ENCODE assay signal across 8 cellular contexts in the genomic region with DNA sequence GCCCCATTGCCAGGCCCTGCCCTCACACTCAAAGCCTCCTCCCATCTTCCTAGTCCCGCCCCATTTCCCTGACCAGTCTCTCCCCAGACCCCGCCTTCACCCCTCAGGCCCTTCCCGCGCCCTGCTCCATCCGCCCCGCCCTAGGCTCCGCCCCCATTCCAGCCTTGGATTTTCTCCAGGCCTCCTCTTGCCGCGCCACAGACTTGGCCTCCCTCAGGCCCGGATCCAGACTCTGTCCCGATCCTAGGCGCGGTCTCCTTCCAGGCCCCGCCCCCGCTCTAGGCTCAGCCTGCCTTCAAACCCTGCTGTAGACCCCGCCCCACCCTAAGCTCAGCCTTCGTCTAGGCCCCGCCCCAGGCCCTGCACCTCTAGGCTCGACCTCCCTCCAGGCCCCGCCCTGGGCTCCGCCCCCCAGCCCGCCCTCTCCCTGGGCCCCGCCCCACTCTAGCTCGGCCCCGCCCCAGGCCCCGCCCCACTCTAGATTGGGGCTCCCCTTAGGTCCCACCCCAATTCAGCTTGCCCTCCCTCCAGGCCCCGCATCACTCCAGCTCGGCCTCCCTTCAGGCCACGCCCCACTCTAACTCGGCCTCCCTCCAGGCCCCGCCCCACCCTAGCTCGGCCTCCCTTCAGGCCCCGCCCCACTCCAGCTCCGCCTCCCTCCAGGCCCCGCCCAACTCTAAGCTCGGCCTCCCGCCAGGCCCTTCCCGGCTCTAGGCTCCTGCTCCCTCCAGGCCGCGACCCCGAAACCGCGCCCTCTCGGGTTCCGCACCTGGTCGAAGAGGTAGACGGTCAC. TPM values are rescaled to one million over a fixed set of nuclear protein-coding genes. Genes with fewer than 3 reads are reported as not detected.
DNase-seq lines count a peak whose midpoint lies in the region; ATAC-seq and TF ChIP-seq lines count a peak whose summit lies in the region.

No MANE protein-coding gene starts in this region.

- POLR2A ChIA-PET in AG04449 (lab: Yijun Ruan, JAX) = interaction anchor here (0.8 kb wide), 1 partner anchor 91 kb away, joined by 3 read pairs; no protein-coding TSS in a partner anchor

- CTCF ChIA-PET in AG04449 (lab: Yijun Ruan, JAX) = interaction anchor here (0.5 to 12.1 kb wide), 4 partner anchors 12 to 92 kb away, joined by 3 to 392 read pairs (median 22); no protein-coding TSS in a partner anchor

- ATAC-seq in GM18907 (IDR thresholded peaks at IDR 0.05; ENCODE audit: unreplicated experiment) (peak; percentile 56), HG03135 (IDR thresholded peaks at IDR 0.05; ENCODE audit: unreplicated experiment) (peak; percentile 44)

- TF ChIP-seq CTCF in AG04449 (IDR thresholded peaks at IDR 0.05; ENCODE audit: insufficient read depth, low read length, missing control alignments) = no peak
- TF ChIP-seq CTCF in dorsolateral prefrontal cortex (IDR thresholded peaks at IDR 0.05 in 54 of 56, conservative IDR thresholded peaks at IDR 0.05 in 2 of 56; ENCODE audit: low read depth in 1 of 56, partially characterized antibody in 56 of 56) = no peak
- no peak for TF ChIP-seq CTCF in lower leg skin (IDR thresholded peaks at IDR 0.05)

- DNase-seq in AG04449 (ENCODE audit: low read depth, low spot score) (peak; percentile 78), NCI-H526 treated with DMSO at 0.1 percent for 48 hours (lab: John Stamatoyannopoulos, UW) (peak; percentile 93), dorsolateral prefrontal cortex (peak; percentile 66 to 93 (median 82)), lower leg skin (ENCODE audit: low spot score in 2 of 2) (peak; percentile 96 to 99)
- DNase-seq in activated CD4-positive, alpha-beta T cell treated with anti-CD3 and anti-CD28 coated beads, Interleukin-2, amount 50 U/mL, for 4 hours = peak; percentile 73 to 74
- DNase-seq in stimulated activated CD4-positive, alpha-beta T cell treated with anti-CD3 and anti-CD28 coated beads, Interleukin-4, amount 100 ng/mL, for 4 hours = peak; percentile 78 to 79

- WGBS in lower leg skin, 2 donors = 2 to 3% methylated on average over 24 to 38 of the region's 47 CpGs

- no peaks in the 10 kb centered on the region for H3K27me3 ChIP-seq in dorsolateral prefrontal cortex

- H3K4me3 ChIP-seq in AG04449 (ENCODE audit: low read depth, low read length) (peak overlapping the region; percentile 76), dorsolateral prefrontal cortex (peak overlapping the region in 56 of 59 donors; percentile 15 to 67 (median 49)), lower leg skin (ENCODE audit: low read depth, poor library complexity, severe bottlenecking) (peak overlapping the region; percentile 33)

- intact Hi-C loops in dorsolateral prefrontal cortex (cut with DNase I) (loop anchor here in 1 of 2 donors (5.0 kb wide), 1 partner anchor 89 kb away; no protein-coding TSS in a partner anchor), lower leg skin (cut with DNase I; ENCODE audit: low total_unique reads) (no loop called here)

- peak overlapping the region in 18 of 59 donors; percentile 6 to 70 (median 50) for H3K27ac ChIP-seq in dorsolateral prefrontal cortex

- TF ChIP-seq POLR2A in lower leg skin (IDR thresholded peaks at IDR 0.05) = no peak

RNA-seq across cellular contexts. Expression of a gene that starts 18.5 kb away (rescaled TPM):
- 100 to 1,000 TPM in 62 of 120 experiments, 10 to 100 TPM in 58; 47.3 to 143 (median 101) TPM for total RNA-seq in dorsolateral prefrontal cortex
- total RNA-seq in lower leg skin = 1 to 10 TPM; 5.3 to 6.7 (median 5.8) TPM

RNA-seq across cellular contexts. Expression of a gene that starts 24.0 kb away (rescaled TPM):
- total RNA-seq in dorsolateral prefrontal cortex (10 to 100 TPM; 40.0 to 85.5 (median 64.9) TPM), lower leg skin (100 to 1,000 TPM in 1 of 4 donors, 10 to 100 TPM in 3; 67.7 to 162 (median 78.2) TPM)

RNA-seq across cellular contexts. Expression of a gene that starts 37.7 kb away (rescaled TPM):
- total RNA-seq in dorsolateral prefrontal cortex = 1 to 10 TPM; 1.2 to 5.3 (median 2.1) TPM
- 1 to 10 TPM in 3 of 4 donors, under 1 TPM in 1; 0.86 to 4.7 (median 1.4) TPM for total RNA-seq in lower leg skin

RNA-seq across cellular contexts. Expression of a gene that starts 47.3 kb away (rescaled TPM):
- 10 to 100 TPM; 14.2 to 29.9 (median 20.2) TPM for total RNA-seq in dorsolateral prefrontal cortex
- 10 to 100 TPM; 33.3 to 44.4 (median 39.3) TPM for total RNA-seq in lower leg skin

RNA-seq across cellular contexts. Expression of a gene that starts 58.9 kb away (rescaled TPM):
- 1 to 10 TPM in 61 of 120 experiments, under 1 TPM in 35, not detected in 24; 0.38 to 4.8 (median 1.2) TPM for total RNA-seq in dorsolateral prefrontal cortex
- total RNA-seq in lower leg skin = 100 to 1,000 TPM; 119 to 191 (median 166) TPM

Comparison
In these comparisons a context has a peak if more than half of its experiments do, and no peak if none do; other contexts are left out.
1. RNA of a gene that starts 18.5 kb away (total RNA-seq): 47.3 to 143 TPM in dorsolateral prefrontal cortex; 5.3 to 6.7 TPM in lower leg skin; every median in the first group is over 4 times any median in the second.
2. Peak in every context shown above with its lines, with median percentiles within 50 percentile points of each other: DNase-seq and H3K4me3 ChIP-seq.